1 cellular context compared by ENCODE assay signal in genomic region chr14:77708749-77709148, GRCh38.
TF ChIP-seq lines count a peak whose summit lies in the region.

No MANE protein-coding gene starts in this region.

TF ChIP-seq in IMR-90, 13 proteins besides CTCF, POLR2A, EP300 and RAD21:
- TF ChIP-seq MAZ (IDR thresholded peaks at IDR 0.05; ENCODE audit: borderline replicate concordance, low read depth, low read length) (no peak), MAFK (IDR thresholded peaks at IDR 0.05; ENCODE audit: low read depth, low read length) (no peak), FOS (IDR thresholded peaks at IDR 0.05; ENCODE audit: low read depth, low read length) (no peak), ELK1 (IDR thresholded peaks at IDR 0.05; ENCODE audit: borderline replicate concordance, low read depth, low read length) (no peak), RFX5 (IDR thresholded peaks at IDR 0.05; ENCODE audit: low read depth, low read length) (no peak), CHD1 (IDR thresholded peaks at IDR 0.05; ENCODE audit: low read depth, low read length) (no peak), SMC3 (IDR thresholded peaks at IDR 0.05; ENCODE audit: low read depth, low read length) (no peak), MXI1 (IDR thresholded peaks at IDR 0.05; ENCODE audit: borderline replicate concordance, low read depth, low read length) (no peak)
- TF ChIP-seq, protein P1, sequence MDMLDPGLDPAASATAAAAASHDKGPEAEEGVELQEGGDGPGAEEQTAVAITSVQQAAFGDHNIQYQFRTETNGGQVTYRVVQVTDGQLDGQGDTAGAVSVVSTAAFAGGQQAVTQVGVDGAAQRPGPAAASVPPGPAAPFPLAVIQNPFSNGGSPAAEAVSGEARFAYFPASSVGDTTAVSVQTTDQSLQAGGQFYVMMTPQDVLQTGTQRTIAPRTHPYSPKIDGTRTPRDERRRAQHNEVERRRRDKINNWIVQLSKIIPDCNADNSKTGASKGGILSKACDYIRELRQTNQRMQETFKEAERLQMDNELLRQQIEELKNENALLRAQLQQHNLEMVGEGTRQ (IDR thresholded peaks at IDR 0.05; ENCODE audit: low read depth, low read length) = no peak
